ENCODE assay signal across 11 cellular contexts in genomic region chr14:102500724-102501123, GRCh38. TPM values are rescaled to one million over a fixed set of nuclear protein-coding genes. Genes with fewer than 3 reads are reported as not detected.
A peak's percentile ranks its signal among the peaks of the same experiment; 100 is the strongest.
DNase-seq lines count a peak whose midpoint lies in the region; ATAC-seq and TF ChIP-seq lines count a peak whose summit lies in the region.
"Had no signal": no experiment of that assay in that cellular context is flagged by ENCODE, and none has a peak within 500 bp of the region (broad histone marks: within the 10 kb centered on the region; RNA-seq: fewer than 3 reads in every experiment).

No MANE protein-coding gene starts in this region.

- peaks cover 3% of the 10 kb centered on the region for H3K36me3 Mint-ChIP-seq in T-helper 1 cell treated with Interleukin-12 subunit alpha and Interleukin-12 subunit beta and Interleukin-4 antibody, amounts not matched to agents 30 μg/mL and 1 μg/mL, for 36 hours (ENCODE audit: low read depth)
- H3K36me3 Mint-ChIP-seq in activated naive CD4-positive, alpha-beta T cell treated with anti-CD3 and anti-CD28 coated beads, Interleukin-2, amount 10 ng/mL, durations not matched to agents 7 days and 5 days, result peaks cover 1% of the 10 kb centered on the region

- H3K36me3 ChIP-seq in brain microvascular endothelial cell (replicated peaks) (peaks cover 10% of the 10 kb centered on the region), mesodermal cell (ENCODE audit: control insufficient read depth, insufficient read depth, low read length) (peaks cover 22% of the 10 kb centered on the region), thoracic aorta (peaks cover 10% of the 10 kb centered on the region)

- no peak overlapping the region for H3K4me3 Mint-ChIP-seq in T-helper 1 cell treated with Interleukin-12 subunit alpha and Interleukin-12 subunit beta and Interleukin-4 antibody, amounts not matched to agents 30 μg/mL and 1 μg/mL, for 36 hours
- H3K4me3 Mint-ChIP-seq in activated naive CD4-positive, alpha-beta T cell treated with anti-CD3 and anti-CD28 coated beads, Interleukin-2, amount 10 ng/mL, durations not matched to agents 7 days and 5 days, result no peak overlapping the region

- WGBS in mesodermal cell (ENCODE audit: insufficient coverage in 2 of 2), 2 experiments, result 84 to 92% methylated on average over 3 of the region's 3 CpGs

- no peak for ATAC-seq in thoracic aorta (ENCODE audit: insufficient number of reproducible peaks, low FRiP score, low read depth)

- in situ Hi-C loops in brain microvascular endothelial cell (cut with HindIII; ENCODE audit: low pct_ligation_motif_present, low sequenced_read_pairs), result no loop called here

- H3K9me3 ChIP-seq in mesodermal cell (ENCODE audit: control insufficient read depth, low read length), result no peaks in the 10 kb centered on the region
- no peaks in the 10 kb centered on the region for H3K9me3 ChIP-seq in thoracic aorta

- H3K4me1 ChIP-seq in mesodermal cell (ENCODE audit: control insufficient read depth, insufficient read depth, low read length, poor library complexity, severe bottlenecking) (peaks cover 8% of the 10 kb centered on the region), thoracic aorta (ENCODE audit: control insufficient read depth in 1 of 2, low read depth in 2 of 2) (peaks cover 14 to 19% of the 10 kb centered on the region in 2 donors)

- H3K27me3 Mint-ChIP-seq in T-helper 1 cell treated with Interleukin-12 subunit alpha and Interleukin-12 subunit beta and Interleukin-4 antibody, amounts not matched to agents 30 μg/mL and 1 μg/mL, for 36 hours (ENCODE audit: low read depth), result no peaks in the 10 kb centered on the region
- no peaks in the 10 kb centered on the region for H3K27me3 Mint-ChIP-seq in activated naive CD4-positive, alpha-beta T cell treated with anti-CD3 and anti-CD28 coated beads, Interleukin-2, amount 10 ng/mL, durations not matched to agents 7 days and 5 days

- CTCF ChIA-PET in activated naive CD4-positive, alpha-beta T cell treated with anti-CD3 and anti-CD28 coated beads, Interleukin-2, amount 10 ng/mL, durations not matched to agents 7 days and 5 days (lab: Charles Lee), result interaction anchor here (0.7 to 2.7 kb wide), 3 partner anchors 9 to 62 kb away, joined by 3 to 10 read pairs (median 4); partner anchors contain the start of gene ANKRD9

- no peaks in the 10 kb centered on the region for H3K27me3 ChIP-seq in brain microvascular endothelial cell (replicated peaks)
- H3K27me3 ChIP-seq in thoracic aorta (replicated peaks; ENCODE audit: insufficient read depth), result no peaks in the 10 kb centered on the region

- H3K4me1 Mint-ChIP-seq in T-helper 1 cell treated with Interleukin-12 subunit alpha and Interleukin-12 subunit beta and Interleukin-4 antibody, amounts not matched to agents 30 μg/mL and 1 μg/mL, for 36 hours (ENCODE audit: low read depth), result peaks cover 10% of the 10 kb centered on the region
- H3K4me1 Mint-ChIP-seq in activated naive CD4-positive, alpha-beta T cell treated with anti-CD3 and anti-CD28 coated beads, Interleukin-2, amount 10 ng/mL, durations not matched to agents 7 days and 5 days, result peaks cover 10% of the 10 kb centered on the region

- DNase-seq in T-helper 1 cell (no peak), brain microvascular endothelial cell (no peak), thoracic aorta (ENCODE audit: low spot score) (no peak), dermis blood vessel endothelial cell (no peak), GM19240 (ENCODE audit: insufficient read length, low spot score) (no peak)
- no peak for DNase-seq in activated naive CD4-positive, alpha-beta T cell treated with anti-CD3 and anti-CD28 coated beads, Interleukin-2, amount 10 ng/mL, durations not matched to agents 7 days and 5 days
- DNase-seq: 8988T, DND-41, NCI-H1694 had no signal

- H3K27ac Mint-ChIP-seq in T-helper 1 cell treated with Interleukin-12 subunit alpha and Interleukin-12 subunit beta and Interleukin-4 antibody, amounts not matched to agents 30 μg/mL and 1 μg/mL, for 36 hours, result peak overlapping the region; percentile 49
- H3K27ac Mint-ChIP-seq in activated naive CD4-positive, alpha-beta T cell treated with anti-CD3 and anti-CD28 coated beads, Interleukin-2, amount 10 ng/mL, durations not matched to agents 7 days and 5 days, result no peak overlapping the region

- H3K4me3 ChIP-seq in brain microvascular endothelial cell (ENCODE audit: low read depth, low read length), result no peak overlapping the region
- no peak overlapping the region for H3K4me3 ChIP-seq in mesodermal cell (ENCODE audit: extremely low read depth, insufficient read depth, low read length, poor library complexity, severe bottlenecking)
- peak overlapping the region; percentile 39 for H3K4me3 ChIP-seq in thoracic aorta

- TF ChIP-seq CTCF in brain microvascular endothelial cell (IDR thresholded peaks at IDR 0.05; ENCODE audit: low read depth, low read length, missing control alignments) (no peak), thoracic aorta (IDR thresholded peaks at IDR 0.05) (no peak)

- H3K27ac ChIP-seq in brain microvascular endothelial cell (peak overlapping the region; percentile 46), mesodermal cell (ENCODE audit: low read depth, low read length, severe bottlenecking) (peak overlapping the region; percentile 29), thoracic aorta (peak overlapping the region; percentile 84 to 94)

- H3K9me3 Mint-ChIP-seq in T-helper 1 cell treated with Interleukin-12 subunit alpha and Interleukin-12 subunit beta and Interleukin-4 antibody, amounts not matched to agents 30 μg/mL and 1 μg/mL, for 36 hours, result no peaks in the 10 kb centered on the region
- H3K9me3 Mint-ChIP-seq in activated naive CD4-positive, alpha-beta T cell treated with anti-CD3 and anti-CD28 coated beads, Interleukin-2, amount 10 ng/mL, durations not matched to agents 7 days and 5 days, result no peaks in the 10 kb centered on the region

RNA-seq across cellular contexts. Expression of gene ANKRD9, which starts 8.9 kb away (rescaled TPM):
- polyA plus RNA-seq in mesodermal cell (2013, experiment 1 of 2), result 19.6 TPM
- polyA plus RNA-seq in mesodermal cell (2013, experiment 2 of 2), result 15.8 TPM
- 10 to 100 TPM; 36.3 to 56.3 TPM for total RNA-seq in thoracic aorta
- 20.3 and 24.2 TPM in 2 replicates for total RNA-seq in dermis blood vessel endothelial cell

Comparison
In these comparisons a context has a peak if more than half of its experiments do, and no peak if none do; other contexts are left out.
1. H3K27ac ChIP-seq: peak in every context shown above with its lines; median percentile 89 in thoracic aorta; 46 in brain microvascular endothelial cell; 29 in mesodermal cell.